ENCODE assay signal across 8 cellular contexts in genomic region chr1:26278303-26278702, GRCh38. TPM values are rescaled to one million over a fixed set of nuclear protein-coding genes. Genes with fewer than 3 reads are reported as not detected.
DNase-seq lines count a peak whose midpoint lies in the region; ATAC-seq and TF ChIP-seq lines count a peak whose summit lies in the region.

No MANE protein-coding gene starts in this region.

- DNase-seq in A172 (ENCODE audit: low spot score) (peak; percentile 65), HS-27A (ENCODE audit: low read depth) (peak; percentile 73), medulla oblongata (ENCODE audit: extremely low spot score) (peak; percentile 53), GM19238 (ENCODE audit: insufficient read length, low spot score) (no peak), cerebellum (ENCODE audit: low spot score) (no peak), H7 (no peak)

- peaks cover 35% of the 10 kb centered on the region for H3K36me3 Mint-ChIP-seq in brain

- peak overlapping the region in 4 of 5 experiments; percentile 26 to 97 (median 91) for H3K27ac Mint-ChIP-seq in brain

- H3K36me3 ChIP-seq in H7 (replicated peaks; ENCODE audit: control insufficient read depth, insufficient read depth, low read length), result peaks cover 31% of the 10 kb centered on the region

- no peak for TF ChIP-seq CTCF in brain (conservative IDR thresholded peaks at IDR 0.05)

- H3K9me3 Mint-ChIP-seq in brain, result no peaks in the 10 kb centered on the region

- ATAC-seq in GM21825 (IDR thresholded peaks at IDR 0.05; ENCODE audit: unreplicated experiment), result no peak

- H3K4me1 Mint-ChIP-seq in brain, result peaks cover 84% of the 10 kb centered on the region

- H3K4me3 Mint-ChIP-seq in brain, result peak overlapping the region; percentile 43 to 91 (median 51)

- H3K27me3 Mint-ChIP-seq in brain, result peaks cover 2% of the 10 kb centered on the region

- H3K27me3 ChIP-seq in H7 (ENCODE audit: control insufficient read depth, insufficient read depth, low read length), result no peaks in the 10 kb centered on the region

- H3K4me3 ChIP-seq in H7 (ENCODE audit: insufficient read depth, low read depth, low read length), result no peak overlapping the region

RNA-seq across cellular contexts. Expression of gene SH3BGRL3, which starts 1.6 kb away (rescaled TPM):
- total RNA-seq in A172 (2014; rRNA removed; shearing (Covaris generic)), result 71.8 and 77.5 TPM in 2 replicates
- polyA plus RNA-seq in brain (ENCODE audit: insufficient read depth, low read depth, low replicate concordance), result 278 TPM
- 13.9 TPM for total RNA-seq in cerebellum
- total RNA-seq in H7 (2014; rRNA removed; shearing (Covaris generic)), result 40.8 and 56.7 TPM in 2 replicates

RNA-seq across cellular contexts. Expression of gene UBXN11, which starts 28.1 kb away (rescaled TPM):
- 2.9 and 7.6 TPM in 2 replicates for total RNA-seq in A172 (2014; rRNA removed; shearing (Covaris generic))
- 31.6 TPM for polyA plus RNA-seq in brain (ENCODE audit: insufficient read depth, low read depth, low replicate concordance)
- 10.2 TPM for total RNA-seq in cerebellum
- 13.4 and 14.6 TPM in 2 replicates for total RNA-seq in H7 (2014; rRNA removed; shearing (Covaris generic))

RNA-seq across cellular contexts. Expression of gene CD52, which starts 39.5 kb away (rescaled TPM):
- not detected in 2 replicates for total RNA-seq in A172 (2014; rRNA removed; shearing (Covaris generic))
- 3.6 TPM for polyA plus RNA-seq in brain (ENCODE audit: insufficient read depth, low read depth, low replicate concordance)
- total RNA-seq in cerebellum, result not detected
- total RNA-seq in H7 (2014; rRNA removed; shearing (Covaris generic)), result 5.1 and 8.3 TPM in 2 replicates

RNA-seq across cellular contexts. Expression of gene CEP85, which starts 44.3 kb away (rescaled TPM):
- 13.4 and 18.0 TPM in 2 replicates for total RNA-seq in A172 (2014; rRNA removed; shearing (Covaris generic))
- 32.8 TPM for polyA plus RNA-seq in brain (ENCODE audit: insufficient read depth, low read depth, low replicate concordance)
- total RNA-seq in cerebellum, result 18.2 TPM
- 60.1 and 69.7 TPM in 2 replicates for total RNA-seq in H7 (2014; rRNA removed; shearing (Covaris generic))

Comparison
In these comparisons a context has a peak if more than half of its experiments do, and no peak if none do; other contexts are left out.
1. DNase-seq: peak in A172 (single experiment), HS-27A (single experiment) and medulla oblongata (single experiment); none in GM19238 (single experiment), cerebellum (single experiment) and H7 (single experiment).